ENCODE assay signal across 1 cellular context in genomic region chr22:28019881-28020861, GRCh38.
A peak's percentile ranks its signal among the peaks of the same experiment; 100 is the strongest.
TF ChIP-seq lines count a peak whose summit lies in the region.

No MANE protein-coding gene starts in this region.

TF ChIP-seq in HEK293, 187 proteins besides CTCF, POLR2A, EP300 and RAD21 (continued from another document and continues in another):
- TF ChIP-seq ZNF639 (tag by site-specific recombination; IDR thresholded peaks at IDR 0.05) (no peak), ZNF785 (tag by site-specific recombination; IDR thresholded peaks at IDR 0.05) (no peak), ZNF777 (tag by site-specific recombination; IDR thresholded peaks at IDR 0.05; ENCODE audit: borderline replicate concordance) (no peak), WT1 (tag by site-specific recombination; IDR thresholded peaks at IDR 0.05) (no peak), PRDM4 (tag by site-specific recombination; IDR thresholded peaks at IDR 0.05) (no peak), ZNF404 (tag by site-specific recombination; IDR thresholded peaks at IDR 0.05) (no peak), ZNF350 (tag by site-specific recombination; IDR thresholded peaks at IDR 0.05) (no peak), ZNF514 (tag by site-specific recombination; IDR thresholded peaks at IDR 0.05) (no peak), ZIC2 (tag by site-specific recombination; IDR thresholded peaks at IDR 0.05) (peak; percentile 45; the same call in 1 of the 2 replicates), KLF9 (tag by site-specific recombination; IDR thresholded peaks at IDR 0.05; ENCODE audit: low read depth) (peak; percentile 49; the same call in 1 of the 2 replicates), ZNF701 (tag by site-specific recombination; IDR thresholded peaks at IDR 0.05) (no peak), HOXC10 (CRISPR knock-in tag; IDR thresholded peaks at IDR 0.05) (no peak), ZNF473 (tag by site-specific recombination; IDR thresholded peaks at IDR 0.05) (no peak), MEIS1 (CRISPR knock-in tag; IDR thresholded peaks at IDR 0.05; ENCODE audit: borderline replicate concordance) (no peak), ZNF174 (tag by site-specific recombination; IDR thresholded peaks at IDR 0.05) (no peak), ZNF501 (tag by site-specific recombination; IDR thresholded peaks at IDR 0.05) (no peak), ZFP69B (tag by site-specific recombination; IDR thresholded peaks at IDR 0.05) (peak; percentile 58; the same call in 1 of the 2 replicates), ZNF600 (tag by site-specific recombination; IDR thresholded peaks at IDR 0.05) (no peak), TRIM28 (IDR thresholded peaks at IDR 0.05; ENCODE audit: borderline replicate concordance, low read length) (no peak), ZNF488 (tag by site-specific recombination; IDR thresholded peaks at IDR 0.05) (no peak), ZNF529 (tag by site-specific recombination; IDR thresholded peaks at IDR 0.05; ENCODE audit: insufficient replicate concordance) (no peak), ZNF670 (tag by site-specific recombination; IDR thresholded peaks at IDR 0.05; ENCODE audit: low read depth) (no peak), ZNF214 (tag by site-specific recombination; IDR thresholded peaks at IDR 0.05; ENCODE audit: borderline replicate concordance) (no peak), ZNF626 (tag by site-specific recombination; IDR thresholded peaks at IDR 0.05) (no peak), ZNF548 (tag by site-specific recombination; IDR thresholded peaks at IDR 0.05) (no peak), ZBTB1 (tag by site-specific recombination; IDR thresholded peaks at IDR 0.05) (no peak), ZBTB17 (tag by site-specific recombination; IDR thresholded peaks at IDR 0.05) (0 out of 2 replicates have a peak, but pooled peaks have one; percentile 38), ZNF660 (tag by site-specific recombination; IDR thresholded peaks at IDR 0.05) (no peak; the same call in 1 of the 2 replicates), ZNF362 (tag by site-specific recombination; IDR thresholded peaks at IDR 0.05) (no peak), ZSCAN30 (tag by site-specific recombination; IDR thresholded peaks at IDR 0.05) (peak; percentile 34; the same call in 1 of the 2 replicates), YY2 (tag by site-specific recombination; IDR thresholded peaks at IDR 0.05) (no peak), ZNF10 (tag by site-specific recombination; IDR thresholded peaks at IDR 0.05) (no peak), ZNF621 (tag by site-specific recombination; IDR thresholded peaks at IDR 0.05) (no peak), ZNF16 (tag by site-specific recombination; IDR thresholded peaks at IDR 0.05; ENCODE audit: low read depth) (no peak), ZBTB7A (tag by site-specific recombination; IDR thresholded peaks at IDR 0.05; ENCODE audit: low read depth) (no peak), ZNF202 (tag by site-specific recombination; IDR thresholded peaks at IDR 0.05; ENCODE audit: borderline replicate concordance) (no peak), KLF1 (tag by site-specific recombination; IDR thresholded peaks at IDR 0.05) (peak; percentile 34), YY1 (tag by site-specific recombination; IDR thresholded peaks at IDR 0.05) (peak; percentile 41; the same call in 1 of the 2 replicates), ZNF132 (tag by site-specific recombination; IDR thresholded peaks at IDR 0.05; ENCODE audit: borderline replicate concordance) (no peak), TCF7L2 (IDR thresholded peaks at IDR 0.05; ENCODE audit: borderline replicate concordance, low read depth, low read length) (no peak), ZNF221 (tag by site-specific recombination; IDR thresholded peaks at IDR 0.05; ENCODE audit: borderline replicate concordance) (no peak), GLI2 (tag by site-specific recombination; IDR thresholded peaks at IDR 0.05; ENCODE audit: borderline replicate concordance, low read depth) (no peak), GLI4 (tag by site-specific recombination; IDR thresholded peaks at IDR 0.05) (no peak), ZNF366 (tag by site-specific recombination; conservative IDR thresholded peaks at IDR 0.05) (no peak), ZNF518A (tag by site-specific recombination; conservative IDR thresholded peaks at IDR 0.05; ENCODE audit: low read depth) (no peak), ZNF747 (tag by site-specific recombination; IDR thresholded peaks at IDR 0.05) (no peak), ZFP41 (tag by site-specific recombination; IDR thresholded peaks at IDR 0.05; ENCODE audit: borderline replicate concordance) (no peak), GLIS1 (tag by site-specific recombination; IDR thresholded peaks at IDR 0.05) (peak; percentile 11; the same call in 1 of the 2 replicates), ZNF654 (tag by site-specific recombination; IDR thresholded peaks at IDR 0.05; ENCODE audit: low read depth) (peak; percentile 78), ZNF837 (tag by site-specific recombination; IDR thresholded peaks at IDR 0.05) (no peak), FEZF1 (tag by site-specific recombination; IDR thresholded peaks at IDR 0.05) (no peak), ZNF341 (tag by site-specific recombination; IDR thresholded peaks at IDR 0.05; ENCODE audit: low read depth) (0 out of 2 replicates have a peak, but pooled peaks have one; percentile 15), ZNF692 (tag by site-specific recombination; IDR thresholded peaks at IDR 0.05) (peak; percentile 63), ZNF184 (tag by site-specific recombination; IDR thresholded peaks at IDR 0.05) (no peak), ZBTB20 (tag by site-specific recombination; IDR thresholded peaks at IDR 0.05) (no peak; the same call in 1 of the 2 replicates), SCRT2 (tag by site-specific recombination; IDR thresholded peaks at IDR 0.05) (no peak), PBX3 (CRISPR knock-in tag; IDR thresholded peaks at IDR 0.05) (no peak), EGR2 (tag by site-specific recombination; IDR thresholded peaks at IDR 0.05; ENCODE audit: low read depth) (no peak), ZNF645 (tag by site-specific recombination; IDR thresholded peaks at IDR 0.05) (no peak)
